14 cellular contexts compared by ENCODE assay signal in the genomic region with DNA sequence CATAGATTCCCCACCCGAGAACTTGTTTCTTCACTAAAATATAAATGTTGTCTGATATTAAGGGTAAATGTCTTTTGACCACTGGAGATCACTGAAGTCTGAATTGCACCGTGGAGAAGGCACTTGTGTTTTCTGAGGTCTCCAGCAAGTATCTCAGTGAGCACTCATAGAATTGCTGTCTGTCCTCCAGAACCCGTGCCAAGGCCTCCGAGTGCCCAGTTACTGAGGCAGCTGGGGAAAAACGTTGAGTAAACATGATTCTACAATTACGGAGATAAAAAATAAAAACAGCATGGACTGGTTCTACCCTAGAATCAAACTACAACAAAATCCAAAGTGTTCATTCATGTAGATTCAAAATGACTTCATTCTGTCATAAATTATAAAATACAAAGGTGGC.
DNase-seq lines count a peak whose midpoint lies in the region; ATAC-seq and TF ChIP-seq lines count a peak whose summit lies in the region.
"Had no signal": no experiment of that assay in that cellular context is flagged by ENCODE, and none has a peak within 500 bp of the region (broad histone marks: within the 10 kb centered on the region; RNA-seq: fewer than 3 reads in every experiment).

No MANE protein-coding gene starts in this region.

- intact Hi-C loops in right cardiac atrium (cut with DNase I) = no loop called here
- intact Hi-C loops in stomach (cut with DNase I; ENCODE audit: low total_unique reads) = no loop called here

- no peaks in the 10 kb centered on the region for H4K20me1 ChIP-seq in MM.1S (ENCODE audit: insufficient read depth, low read length)

- H3K4me3 Mint-ChIP-seq in activated naive CD8-positive, alpha-beta T cell treated with anti-CD3 and anti-CD28 coated beads, Interleukin-2, amount 50 U/mL, for 24 hours = no peak overlapping the region
- H3K4me3 Mint-ChIP-seq: CD8-positive, alpha-beta memory T cell had no signal

- H3K9ac ChIP-seq in MM.1S (ENCODE audit: low read length) = no peak overlapping the region

- no peak overlapping the region for H2AFZ ChIP-seq in MM.1S (ENCODE audit: low read length)

- TF ChIP-seq CTCF in stomach (IDR thresholded peaks at IDR 0.05) (no peak), MM.1S (IDR thresholded peaks at IDR 0.05; ENCODE audit: low read length) (no peak)

- H3K4me2 ChIP-seq in MM.1S (ENCODE audit: low read depth, low read length) = no peak overlapping the region

- H3K9me3 Mint-ChIP-seq in activated naive CD8-positive, alpha-beta T cell treated with anti-CD3 and anti-CD28 coated beads, Interleukin-2, amount 50 U/mL, for 24 hours = no peaks in the 10 kb centered on the region
- H3K9me3 Mint-ChIP-seq: CD8-positive, alpha-beta memory T cell had no signal

- H3K79me2 ChIP-seq in MM.1S (ENCODE audit: low read length) = no peaks in the 10 kb centered on the region

- H3K36me3 Mint-ChIP-seq in activated naive CD8-positive, alpha-beta T cell treated with anti-CD3 and anti-CD28 coated beads, Interleukin-2, amount 50 U/mL, for 24 hours (ENCODE audit: low read depth) = peaks cover 65% of the 10 kb centered on the region

- DNase-seq in NCI-H2029 (lab: John Stamatoyannopoulos, UW) = peak; percentile 56
- no peak for DNase-seq in activated naive CD8-positive, alpha-beta T cell treated with anti-CD3 and anti-CD28 coated beads, Interleukin-2, amount 50 U/mL, for 24 hours
- peak in 1 of 3 donors; percentile 65 for DNase-seq in right cardiac atrium
- no peak for DNase-seq in stomach
- DNase-seq in ACHN = no peak
- no peak for DNase-seq in MM.1S
- DNase-seq: CD8-positive, alpha-beta memory T cell; left lung; NCI-H1436; NCI-H526; SIG-M5; stimulated activated CD4-positive, alpha-beta T cell treated with anti-CD3 and anti-CD28 coated beads, Interleukin-2, amount 100 ng/mL, for 48 hours; stimulated activated naive CD4-positive, alpha-beta T cell treated with Interleukin-2 at 50 U/mL for 16 hours had no signal

- H3K27ac ChIP-seq in right cardiac atrium (ENCODE audit: low read length) (peak overlapping the region; percentile 82), stomach (peak overlapping the region in 4 of 5 donors; percentile 8 to 71 (median 62)), MM.1S (ENCODE audit: low read length) (no peak overlapping the region)

- no peaks in the 10 kb centered on the region for H3F3A ChIP-seq in MM.1S (ENCODE audit: insufficient read depth, low read length)

- H3K9me3 ChIP-seq in right cardiac atrium (ENCODE audit: control insufficient read depth, low read length) (no peaks in the 10 kb centered on the region), stomach (no peaks in the 10 kb centered on the region), MM.1S (replicated peaks; ENCODE audit: insufficient read depth, low read length) (no peaks in the 10 kb centered on the region)
- H3K9me3 ChIP-seq: left lung had no signal

- TF ChIP-seq EP300 in stomach (IDR thresholded peaks at IDR 0.05) = no peak

- ATAC-seq in activated naive CD8-positive, alpha-beta T cell treated with anti-CD3 and anti-CD28 coated beads, Interleukin-2, amount 50 U/mL, for 24 hours = no peak
- ATAC-seq in right cardiac atrium (no peak), esophagus mucosa (no peak)

- peaks cover 12% of the 10 kb centered on the region for H3K4me1 ChIP-seq in right cardiac atrium (ENCODE audit: control insufficient read depth, insufficient read depth, low read length)
- peaks cover 15 to 57% (median 25%) of the 10 kb centered on the region in 4 donors for H3K4me1 ChIP-seq in stomach
- H3K4me1 ChIP-seq in MM.1S (ENCODE audit: low read length) = peaks cover 8% of the 10 kb centered on the region; the same call in 1 of the 2 replicates

- H3K36me3 ChIP-seq in stomach = peaks cover 39 to 100% (median 92%) of the 10 kb centered on the region in 4 donors
- no peaks in the 10 kb centered on the region; the same call in 1 of the 2 replicates for H3K36me3 ChIP-seq in MM.1S (replicated peaks; ENCODE audit: insufficient read depth, low read length)

- H3K27me3 ChIP-seq in right cardiac atrium (ENCODE audit: control insufficient read depth, insufficient read depth) = no peaks in the 10 kb centered on the region
- H3K27me3 ChIP-seq in stomach = no peaks in the 10 kb centered on the region
- H3K27me3 ChIP-seq in MM.1S (replicated peaks; ENCODE audit: insufficient read depth, low read length) = no peaks in the 10 kb centered on the region
- H3K27me3 ChIP-seq: left lung had no signal

- WGBS in right cardiac atrium = 45% methylated on average over 6 of the region's 6 CpGs
- 41 to 59% (median 56%) methylated on average over 6 of the region's 6 CpGs for WGBS in stomach, 5 donors

- in situ Hi-C loops in ACHN (cut with HindIII; ENCODE audit: low pct_ligation_motif_present, low pct_unique_long_range_greater_than_20kb, low sequenced_read_pairs) = no loop called here

- TF ChIP-seq POLR2A in stomach (IDR thresholded peaks at IDR 0.05) = no peak

- H3K4me1 Mint-ChIP-seq in activated naive CD8-positive, alpha-beta T cell treated with anti-CD3 and anti-CD28 coated beads, Interleukin-2, amount 50 U/mL, for 24 hours = peaks cover 25% of the 10 kb centered on the region

- peak overlapping the region; percentile 92 for H3K27ac Mint-ChIP-seq in activated naive CD8-positive, alpha-beta T cell treated with anti-CD3 and anti-CD28 coated beads, Interleukin-2, amount 50 U/mL, for 24 hours

- H3K27me3 Mint-ChIP-seq in activated naive CD8-positive, alpha-beta T cell treated with anti-CD3 and anti-CD28 coated beads, Interleukin-2, amount 50 U/mL, for 24 hours = no peaks in the 10 kb centered on the region
- H3K27me3 Mint-ChIP-seq: CD8-positive, alpha-beta memory T cell had no signal

- no peak overlapping the region for H3K4me3 ChIP-seq in right cardiac atrium (ENCODE audit: low read length)
- no peak overlapping the region for H3K4me3 ChIP-seq in stomach
- H3K4me3 ChIP-seq in MM.1S (ENCODE audit: low read length) = no peak overlapping the region
- H3K4me3 ChIP-seq: left lung had no signal

- no peaks in the 10 kb centered on the region for H3K9me2 ChIP-seq in MM.1S (replicated peaks; ENCODE audit: insufficient read depth, low read length)
